In the genomic region with DNA sequence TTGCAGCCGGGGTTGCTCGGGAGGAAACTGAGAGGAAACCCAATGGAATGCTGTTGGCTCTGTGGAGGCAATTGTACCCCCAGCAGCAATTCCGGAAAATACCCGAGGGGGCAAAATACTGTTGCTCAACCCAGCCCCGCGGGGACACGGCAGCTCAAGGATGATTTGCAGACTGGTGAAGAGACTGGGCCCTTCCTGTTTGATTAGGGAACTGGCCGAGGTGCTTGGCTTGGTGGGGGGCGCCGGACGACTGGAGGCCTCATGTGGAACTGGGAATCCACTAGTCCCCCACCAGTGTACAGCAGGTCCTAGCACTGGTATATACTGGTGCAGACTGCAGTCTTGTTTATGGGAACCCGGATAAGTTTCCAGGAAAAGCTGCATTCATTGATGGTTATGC, we compare ENCODE assay signal across 2 cellular contexts.
TF ChIP-seq lines count a peak whose summit lies in the region.

No MANE protein-coding gene starts in this region.

TF ChIP-seq in HepG2, 621 proteins besides CTCF, POLR2A, EP300 and RAD21 (continues in another document):
- TF ChIP-seq MIER2 (CRISPR knock-in tag; IDR thresholded peaks at IDR 0.05) (0 out of 2 replicates have a peak, but pooled peaks have one; percentile 35), SIX4 (CRISPR knock-in tag; IDR thresholded peaks at IDR 0.05) (no peak), JUND (CRISPR knock-in tag; IDR thresholded peaks at IDR 0.05) (no peak), ZNF333 (CRISPR knock-in tag; IDR thresholded peaks at IDR 0.05; ENCODE audit: borderline replicate concordance) (no peak), RERE (CRISPR knock-in tag; IDR thresholded peaks at IDR 0.05; ENCODE audit: low read depth) (no peak), ZNF142 (CRISPR knock-in tag; IDR thresholded peaks at IDR 0.05) (no peak)

TF ChIP-seq in H1, 55 proteins besides CTCF, POLR2A, EP300 and RAD21:
- TF ChIP-seq JUN (IDR thresholded peaks at IDR 0.05; ENCODE audit: low read depth, low read length): no peak
- no peak for TF ChIP-seq YY1 (IDR thresholded peaks at IDR 0.05; ENCODE audit: low read depth, low read length)
- TF ChIP-seq RBBP5 (IDR thresholded peaks at IDR 0.05; ENCODE audit: borderline replicate concordance, low read depth, low read length): no peak
- TF ChIP-seq SRF (IDR thresholded peaks at IDR 0.05; ENCODE audit: low read depth, low read length): no peak
- peak; percentile 28; the same call in 1 of the 2 replicates for TF ChIP-seq CEBPB (IDR thresholded peaks at IDR 0.05; ENCODE audit: low read depth, low read length)
- TF ChIP-seq CREB1 (IDR thresholded peaks at IDR 0.05): no peak
- no peak for TF ChIP-seq SAP30 (IDR thresholded peaks at IDR 0.05; ENCODE audit: insufficient read depth, insufficient replicate concordance, low read length)
